9 cellular contexts compared by ENCODE assay signal in the genomic region with DNA sequence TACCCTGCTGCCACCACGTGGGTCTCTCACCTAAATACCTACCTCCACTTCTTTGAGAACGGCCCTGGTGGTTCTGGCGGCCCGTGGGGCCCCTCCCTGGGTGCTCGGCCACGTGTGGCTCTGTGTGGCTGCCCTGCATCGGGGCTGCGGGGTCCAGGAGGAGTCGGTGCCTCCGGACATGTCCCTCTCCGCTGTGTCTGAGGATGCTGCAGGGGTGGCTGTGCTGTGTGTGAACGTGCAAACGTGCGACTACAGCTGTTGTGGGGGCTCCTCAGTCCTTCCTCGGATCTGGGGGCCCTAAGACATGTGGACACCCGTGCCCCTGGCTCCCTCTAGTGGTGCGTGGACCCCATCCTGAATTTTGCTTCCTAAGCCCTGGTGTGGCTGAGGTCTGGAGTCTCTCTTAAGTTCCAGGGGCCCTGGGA.
A peak's percentile ranks its signal among the peaks of the same experiment; 100 is the strongest.
DNase-seq lines count a peak whose midpoint lies in the region; ATAC-seq, FAIRE-seq and TF ChIP-seq lines count a peak whose summit lies in the region.
"Had no signal": no experiment of that assay in that cellular context is flagged by ENCODE, and none has a peak within 500 bp of the region (broad histone marks: within the 10 kb centered on the region; RNA-seq: fewer than 3 reads in every experiment).

No MANE protein-coding gene starts in this region.

- TF ChIP-seq CTCF in fibroblast of the aortic adventitia (IDR thresholded peaks at IDR 0.05; ENCODE audit: insufficient read depth, low read length) = peak; percentile 24

- DNase-seq in GM12892 (ENCODE audit: insufficient read length) (peak; percentile 34), NAMALWA (ENCODE audit: low spot score) (peak; percentile 39), fibroblast of the aortic adventitia (ENCODE audit: low read depth) (peak; percentile 2), sciatic nerve (ENCODE audit: low spot score) (peak; percentile 65)
- DNase-seq in activated T-cell treated with anti-CD3 and anti-CD28 coated beads, Interleukin-2, amount 50 U/mL, for 72 hours = no peak
- DNase-seq in stimulated activated CD4-positive, alpha-beta T cell treated with anti-CD3 and anti-CD28 coated beads, Interleukin-4, amount 100 ng/mL, for 1 hour = no peak
- DNase-seq: uterus had no signal

- no peak overlapping the region for H3K4me3 Mint-ChIP-seq in activated T-cell treated with anti-CD3 and anti-CD28 coated beads, Interleukin-2, amount 50 U/mL, for 72 hours

- no peak for FAIRE-seq in GM12892 (lab: Jason Lieb, UNC)
- FAIRE-seq: bronchial epithelial cell had no signal

- H3K4me1 Mint-ChIP-seq in activated T-cell treated with anti-CD3 and anti-CD28 coated beads, Interleukin-2, amount 50 U/mL, for 72 hours (ENCODE audit: low read depth) = peaks cover 4% of the 10 kb centered on the region

- peaks cover 0 to 2% of the 10 kb centered on the region in 2 donors for H3K36me3 Mint-ChIP-seq in activated T-cell treated with anti-CD3 and anti-CD28 coated beads, Interleukin-2, amount 50 U/mL, for 72 hours (ENCODE audit: insufficient read depth in 2 of 2)

- peaks cover 9% of the 10 kb centered on the region for H3K27me3 Mint-ChIP-seq in activated T-cell treated with anti-CD3 and anti-CD28 coated beads, Interleukin-2, amount 50 U/mL, for 72 hours (ENCODE audit: low read depth)

- peaks cover 0 to 1% of the 10 kb centered on the region in 2 donors for H3K9me3 Mint-ChIP-seq in activated T-cell treated with anti-CD3 and anti-CD28 coated beads, Interleukin-2, amount 50 U/mL, for 72 hours

- H3K27ac Mint-ChIP-seq in activated T-cell treated with anti-CD3 and anti-CD28 coated beads, Interleukin-2, amount 50 U/mL, for 72 hours = no peak overlapping the region

- ATAC-seq in sciatic nerve (peak; percentile 36), HG03520 (IDR thresholded peaks at IDR 0.05; ENCODE audit: unreplicated experiment) (no peak)
- ATAC-seq in activated T-cell treated with anti-CD3 and anti-CD28 coated beads, Interleukin-2, amount 50 U/mL, for 72 hours (replicated peaks in 1 of 2) = no peak

- intact Hi-C loops in sciatic nerve (cut with DNase I) = loop anchor here (10.0 kb wide), 1 partner anchor 922 kb away; no protein-coding TSS in a partner anchor

- TF ChIP-seq POLR2A in GM12892 (IDR thresholded peaks at IDR 0.05; ENCODE audit: low read depth, low read length) = no peak

- H3K4me3 ChIP-seq in fibroblast of the aortic adventitia (ENCODE audit: low read depth, low read length) = no peak overlapping the region
- H3K4me3 ChIP-seq: uterus had no signal

Comparison
In these comparisons a context has a peak if more than half of its experiments do, and no peak if none do; other contexts are left out.
1. DNase-seq: peak in GM12892 (single experiment), NAMALWA (single experiment), fibroblast of the aortic adventitia (single experiment) and sciatic nerve (single experiment); none in activated T-cell treated with anti-CD3 and anti-CD28 coated beads, Interleukin-2, amount 50 U/mL, for 72 hours (0 of 2) and stimulated activated CD4-positive, alpha-beta T cell treated with anti-CD3 and anti-CD28 coated beads, Interleukin-4, amount 100 ng/mL, for 1 hour (single experiment).